18 cellular contexts compared by ENCODE assay signal in genomic region chr7:116797611-116798010, GRCh38.
DNase-seq lines count a peak whose midpoint lies in the region; ATAC-seq and TF ChIP-seq lines count a peak whose summit lies in the region.
"Had no signal": no experiment of that assay in that cellular context is flagged by ENCODE, and none has a peak within 500 bp of the region (broad histone marks: within the 10 kb centered on the region; RNA-seq: fewer than 3 reads in every experiment).

No MANE protein-coding gene starts in this region.

- H3K27me3 ChIP-seq in RWPE2 (ENCODE audit: insufficient read depth, poor library complexity, severe bottlenecking) (no peaks in the 10 kb centered on the region), esophagus squamous epithelium (no peaks in the 10 kb centered on the region), muscle layer of duodenum (ENCODE audit: low read depth, low read length) (no peaks in the 10 kb centered on the region), upper lobe of right lung (no peaks in the 10 kb centered on the region)
- H3K27me3 ChIP-seq: testis had no signal

- TF ChIP-seq POLR2A in esophagus squamous epithelium (IDR thresholded peaks at IDR 0.05): no peak

- ATAC-seq in RWPE2 (ENCODE audit: low read depth) (no peak), HG03460 (IDR thresholded peaks at IDR 0.05; ENCODE audit: unreplicated experiment) (no peak), upper lobe of right lung (no peak)

- peak overlapping the region; percentile 21 for H3K27ac ChIP-seq in RWPE2 (ENCODE audit: poor library complexity, severe bottlenecking)
- peak overlapping the region in 3 of 4 donors; percentile 54 to 65 (median 61) for H3K27ac ChIP-seq in esophagus squamous epithelium
- H3K27ac ChIP-seq in muscle layer of duodenum (ENCODE audit: low read length): peak overlapping the region; percentile 43
- no peak overlapping the region for H3K27ac ChIP-seq in upper lobe of right lung
- H3K27ac ChIP-seq: testis had no signal

- peak; percentile 8 for DNase-seq in EL
- no peak for DNase-seq in RWPE2 (ENCODE audit: low spot score)
- no peak for DNase-seq in esophagus squamous epithelium (lab: John Stamatoyannopoulos, UW)
- no peak for DNase-seq in germinal center (ENCODE audit: low spot score)
- DNase-seq in upper lobe of right lung: no peak
- DNase-seq in NOMO-1 (lab: John Stamatoyannopoulos, UW; ENCODE audit: unreplicated experiment in 2 of 2): no peak
- DNase-seq: activated CD4-positive, alpha-beta T cell treated with anti-CD3 and anti-CD28 coated beads for 4 hours; activated naive CD8-positive, alpha-beta T cell treated with anti-CD3 and anti-CD28 coated beads for 36 hours; activated T-cell treated with anti-CD3 and anti-CD28 coated beads, Interleukin-2, amount 50 U/mL, for 48 hours; central memory CD4-positive, alpha-beta T cell; H7; NCI-H1436 treated with DMSO at 0.1 percent for 48 hours; occipital lobe; stimulated activated CD4-positive, alpha-beta T cell treated with anti-CD3 and anti-CD28 coated beads, Interleukin-4, amount 100 ng/mL, for 4 hours; T1000; testis had no signal

- intact Hi-C loops in esophagus squamous epithelium (cut with DNase I) (no loop called here), upper lobe of right lung (cut with DNase I) (no loop called here)

- no peak for TF ChIP-seq CTCF in RWPE2 (IDR thresholded peaks at IDR 0.05; ENCODE audit: poor library complexity, severe bottlenecking)
- no peak for TF ChIP-seq CTCF in esophagus squamous epithelium (IDR thresholded peaks at IDR 0.05)
- no peak for TF ChIP-seq CTCF in upper lobe of right lung (IDR thresholded peaks at IDR 0.05)

- H3K4me3 ChIP-seq in RWPE2 (ENCODE audit: severe bottlenecking) (no peak overlapping the region), esophagus squamous epithelium (no peak overlapping the region), muscle layer of duodenum (ENCODE audit: low read depth in 1 of 2, low read length in 2 of 2) (no peak overlapping the region), upper lobe of right lung (no peak overlapping the region)
- H3K4me3 ChIP-seq: testis had no signal

- H3K36me3 ChIP-seq in RWPE2 (ENCODE audit: low read depth) (peaks cover 37% of the 10 kb centered on the region), esophagus squamous epithelium (peaks cover 0 to 5% (median 0%) of the 10 kb centered on the region in 3 donors), muscle layer of duodenum (ENCODE audit: control insufficient read depth in 1 of 2, insufficient read depth in 2 of 2, low read length in 2 of 2) (no peaks in the 10 kb centered on the region), upper lobe of right lung (no peaks in the 10 kb centered on the region)

- H3K9me3 ChIP-seq in RWPE2 (ENCODE audit: severe bottlenecking) (no peaks in the 10 kb centered on the region), esophagus squamous epithelium (no peaks in the 10 kb centered on the region), muscle layer of duodenum (ENCODE audit: control insufficient read depth in 1 of 2, low read length in 2 of 2) (no peaks in the 10 kb centered on the region), upper lobe of right lung (no peaks in the 10 kb centered on the region)
- H3K9me3 ChIP-seq: testis had no signal

- H3K4me1 ChIP-seq in RWPE2 (ENCODE audit: insufficient read depth, poor library complexity, severe bottlenecking) (peaks cover 30% of the 10 kb centered on the region), esophagus squamous epithelium (peaks cover 0 to 40% (median 14%) of the 10 kb centered on the region in 3 donors), muscle layer of duodenum (ENCODE audit: control insufficient read depth in 1 of 2, insufficient read depth in 2 of 2, low read length in 2 of 2) (peaks cover 0 to under 1% of the 10 kb centered on the region in 2 donors), upper lobe of right lung (peaks cover 7% of the 10 kb centered on the region)
- H3K4me1 ChIP-seq: testis had no signal

- WGBS in esophagus squamous epithelium, 2 donors: 19 to 34% methylated on average over 2 of the region's 2 CpGs
